In the genomic region with DNA sequence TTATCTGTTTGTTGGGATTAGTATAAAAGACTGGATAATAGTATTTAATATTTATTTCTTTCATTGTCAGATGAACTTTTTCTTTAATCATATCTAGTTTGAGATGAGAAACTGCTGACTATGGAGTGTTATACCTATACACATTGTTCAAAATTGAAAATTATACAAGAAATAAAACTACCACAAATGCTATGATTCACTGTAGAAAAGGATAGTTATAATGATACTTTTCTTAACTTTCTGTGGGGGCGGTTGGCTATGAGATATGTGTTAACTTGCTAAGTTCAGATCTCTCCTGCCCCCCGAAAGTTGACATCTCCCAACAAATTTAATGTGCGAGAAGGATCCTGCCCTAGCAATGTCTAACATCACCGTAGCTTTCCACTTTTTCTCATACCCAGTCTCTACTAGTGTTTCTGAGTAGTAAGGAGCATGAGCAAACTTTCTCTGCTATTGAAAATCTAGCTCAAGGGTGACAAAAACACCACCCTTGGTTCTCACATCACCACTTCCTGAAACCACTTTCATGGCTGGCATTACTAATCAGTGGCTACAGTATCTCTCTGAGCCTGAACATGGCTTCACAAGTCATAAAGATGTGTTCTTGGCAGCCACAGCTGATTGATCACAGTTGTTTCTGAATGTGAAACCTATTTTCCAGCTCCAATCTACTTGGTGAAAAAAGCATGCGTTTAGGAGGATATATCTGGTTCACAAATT, we compare ENCODE assay signal across 29 cellular contexts. TPM values are rescaled to one million over a fixed set of nuclear protein-coding genes. Genes with fewer than 3 reads are reported as not detected.
DNase-seq lines count a peak whose midpoint lies in the region; ATAC-seq, FAIRE-seq and TF ChIP-seq lines count a peak whose summit lies in the region.
"Had no signal": no experiment of that assay in that cellular context is flagged by ENCODE, and none has a peak within 500 bp of the region (broad histone marks: within the 10 kb centered on the region; RNA-seq: fewer than 3 reads in every experiment).

No MANE protein-coding gene starts in this region.

- peak; percentile 96 for ATAC-seq in activated CD4-positive, alpha-beta T cell treated with anti-CD3 and anti-CD28 coated beads for 36 hours
- ATAC-seq in HG03378 (IDR thresholded peaks at IDR 0.05; ENCODE audit: unreplicated experiment) = peak; percentile 82
- no peak for ATAC-seq in K562
- ATAC-seq: activated CD8-positive, alpha-beta memory T cell treated with anti-CD3 and anti-CD28 coated beads, Interleukin-2, amount 10 ng/mL, durations not matched to agents 7 days and 5 days; stimulated activated memory B cell treated with anti-CD40 and anti-IgM and Interleukin-4, amounts not matched to agents 10 μg/mL and 1 μg/mL and 100 μg/mL, for 72 hours; T-cell had no signal

- WGBS in K562 (ENCODE audit: insufficient coverage, low coverage, missing lambda C conversion rate) = 0% methylated on average over 5 of the region's 5 CpGs

- peaks cover 7% of the 10 kb centered on the region for H3K4me1 Mint-ChIP-seq in activated CD4-positive, alpha-beta T cell treated with anti-CD3 and anti-CD28 coated beads for 36 hours
- H3K4me1 Mint-ChIP-seq: activated CD8-positive, alpha-beta memory T cell treated with anti-CD3 and anti-CD28 coated beads, Interleukin-2, amount 10 ng/mL, durations not matched to agents 7 days and 5 days; nephron; stimulated activated memory B cell treated with anti-CD40 and anti-IgM and Interleukin-4, amounts not matched to agents 10 μg/mL and 1 μg/mL and 100 μg/mL, for 72 hours; T-cell had no signal

- no peaks in the 10 kb centered on the region for H3K27me3 ChIP-seq in BLaER1 treated with 17β-estradiol and CSF1 and Interleukin-3, amounts not matched to agents 10 nM and 100 nM
- peaks cover 5 to 14% of the 10 kb centered on the region in 2 experiments; a peak in 4 of 5 replicates for H3K27me3 ChIP-seq in K562 (ENCODE audit: control insufficient read depth in 2 of 2, insufficient read depth in 2 of 2, low read length in 2 of 2)

- no peak overlapping the region for H3K9ac ChIP-seq in BLaER1 treated with 17β-estradiol and CSF1 and Interleukin-3, amounts not matched to agents 10 nM and 100 nM
- no peak overlapping the region for H3K9ac ChIP-seq in K562 (ENCODE audit: insufficient read depth in 1 of 2, low read depth in 2 of 2, low read length in 2 of 2)

- POLR2A ChIA-PET in activated CD4-positive, alpha-beta T cell treated with anti-CD3 and anti-CD28 coated beads for 36 hours (lab: Charles Lee) = no interaction called here
- POLR2A ChIA-PET in K562 (lab: Yijun Ruan, JAX) = interaction anchor here (0.5 to 1.0 kb wide), 3 partner anchors 16 to 1629 kb away, joined by 3 to 4 read pairs (median 3); a partner anchor contains a TSS

- no peaks in the 10 kb centered on the region for H3K79me2 ChIP-seq in K562 (ENCODE audit: control insufficient read depth, insufficient read depth, low read length)

- H3K4me2 ChIP-seq in BLaER1 treated with 17β-estradiol and CSF1 and Interleukin-3, amounts not matched to agents 10 nM and 100 nM = peak overlapping the region in 9 of 11 experiments; percentile 1 to 30 (median 14); a peak in 9 of 22 replicates
- no peak overlapping the region for H3K4me2 ChIP-seq in K562 (ENCODE audit: insufficient read depth, low read length)

- no peaks in the 10 kb centered on the region for H4K20me1 ChIP-seq in BLaER1 treated with 17β-estradiol and CSF1 and Interleukin-3, amounts not matched to agents 10 nM and 100 nM
- no peaks in the 10 kb centered on the region for H4K20me1 ChIP-seq in K562 (replicated peaks; ENCODE audit: control insufficient read depth, insufficient read depth, low read length)

- intact Hi-C loops in activated CD4-positive, alpha-beta T cell treated with anti-CD3 and anti-CD28 coated beads for 36 hours (cut with DNase I, micrococcal nuclease) = loop anchor here in 1 of 2 experiments (5.0 kb wide), 1 partner anchor 786 kb away; no protein-coding TSS in a partner anchor
- intact Hi-C loops in K562 (cut with micrococcal nuclease) = no loop called here

- no peak for TF ChIP-seq EP300 in K562 (IDR thresholded peaks at IDR 0.05; ENCODE audit: low read length)

- peaks cover 8 to 32% (median 20%) of the 10 kb centered on the region in 10 experiments for H3K4me1 ChIP-seq in BLaER1 treated with 17β-estradiol and CSF1 and Interleukin-3, amounts not matched to agents 10 nM and 100 nM
- H3K4me1 ChIP-seq in K562 (replicated peaks in 1 of 2; ENCODE audit: control insufficient read depth in 2 of 2, insufficient read depth in 2 of 2, low read length in 2 of 2) = no peaks in the 10 kb centered on the region; a peak in 1 of 5 replicates

- peaks cover 3% of the 10 kb centered on the region for H3K9me3 Mint-ChIP-seq in activated CD4-positive, alpha-beta T cell treated with anti-CD3 and anti-CD28 coated beads for 36 hours (ENCODE audit: low read depth)
- H3K9me3 Mint-ChIP-seq: stimulated activated memory B cell treated with anti-CD40 and anti-IgM and Interleukin-4, amounts not matched to agents 10 μg/mL and 1 μg/mL and 100 μg/mL, for 72 hours had no signal

- in situ Hi-C loops in K562 (cut with MboI) = no loop called here

- CTCF ChIA-PET in activated CD4-positive, alpha-beta T cell treated with anti-CD3 and anti-CD28 coated beads for 36 hours (lab: Charles Lee) = interaction anchor here (0.8 kb wide), 1 partner anchor 54 kb away, joined by 4 read pairs; no protein-coding TSS in a partner anchor
- CTCF ChIA-PET in K562 (lab: Yijun Ruan, JAX; ENCODE audit: low intra/inter-chr PET ratio) = no interaction called here

- no peak overlapping the region for H2AFZ ChIP-seq in K562 (ENCODE audit: low read depth, low read length)

- BruUV-seq in K562 (replicated peaks; lab: Mats Ljungman, UMichigan) = no TSS peak

- no peaks in the 10 kb centered on the region for H3K36me3 Mint-ChIP-seq in activated CD4-positive, alpha-beta T cell treated with anti-CD3 and anti-CD28 coated beads for 36 hours (ENCODE audit: low read depth)
- H3K36me3 Mint-ChIP-seq: activated CD8-positive, alpha-beta memory T cell treated with anti-CD3 and anti-CD28 coated beads, Interleukin-2, amount 10 ng/mL, durations not matched to agents 7 days and 5 days; stimulated activated memory B cell treated with anti-CD40 and anti-IgM and Interleukin-4, amounts not matched to agents 10 μg/mL and 1 μg/mL and 100 μg/mL, for 72 hours; T-cell had no signal

- peaks cover 22% of the 10 kb centered on the region for H3K27me3 Mint-ChIP-seq in activated CD4-positive, alpha-beta T cell treated with anti-CD3 and anti-CD28 coated beads for 36 hours
- H3K27me3 Mint-ChIP-seq: activated CD8-positive, alpha-beta memory T cell treated with anti-CD3 and anti-CD28 coated beads, Interleukin-2, amount 10 ng/mL, durations not matched to agents 7 days and 5 days; progenitor cell of endocrine pancreas; stimulated activated memory B cell treated with anti-CD40 and anti-IgM and Interleukin-4, amounts not matched to agents 10 μg/mL and 1 μg/mL and 100 μg/mL, for 72 hours; T-cell had no signal

- no peak for TF ChIP-seq CTCF in K562 (IDR thresholded peaks at IDR 0.05 in 2 of 3, conservative IDR thresholded peaks at IDR 0.05 in 1 of 3; ENCODE audit: insufficient read depth in 2 of 3, low read depth in 1 of 3, low read length in 3 of 3)

- H3K36me3 ChIP-seq in BLaER1 treated with 17β-estradiol and CSF1 and Interleukin-3, amounts not matched to agents 10 nM and 100 nM = no peaks in the 10 kb centered on the region
- no peaks in the 10 kb centered on the region for H3K36me3 ChIP-seq in K562 (ENCODE audit: control insufficient read depth, insufficient read depth, low read length)
- H3K36me3 ChIP-seq: WERI-Rb-1 had no signal

- TF ChIP-seq RAD21 in K562 (CRISPR knock-in tag; conservative IDR thresholded peaks at IDR 0.05 in 1 of 2, IDR thresholded peaks at IDR 0.05 in 1 of 2) = no peak

- no peak overlapping the region for H3K4me3 Mint-ChIP-seq in activated CD4-positive, alpha-beta T cell treated with anti-CD3 and anti-CD28 coated beads for 36 hours
- H3K4me3 Mint-ChIP-seq: activated CD8-positive, alpha-beta memory T cell treated with anti-CD3 and anti-CD28 coated beads, Interleukin-2, amount 10 ng/mL, durations not matched to agents 7 days and 5 days; endodermal cell; nephron; stimulated activated memory B cell treated with anti-CD40 and anti-IgM and Interleukin-4, amounts not matched to agents 10 μg/mL and 1 μg/mL and 100 μg/mL, for 72 hours; T-cell had no signal

- no peak for FAIRE-seq in K562 (lab: Jason Lieb, UNC)
- FAIRE-seq: G401.6, GM12892, small intestine had no signal

- no peak for TF ChIP-seq POLR2A in K562 (conservative IDR thresholded peaks at IDR 0.05)

- H3K4me3 ChIP-seq in BLaER1 treated with 17β-estradiol and CSF1 and Interleukin-3, amounts not matched to agents 10 nM and 100 nM = no peak overlapping the region
- no peak overlapping the region for H3K4me3 ChIP-seq in K562

- peak; percentile 40 for DNase-seq in activated CD4-positive, alpha-beta T cell treated with anti-CD3 and anti-CD28 coated beads for 36 hours
- DNase-seq in activated CD4-positive, alpha-beta T cell treated with anti-CD3 and anti-CD28 coated beads, Interleukin-2, amount 50 U/mL, for 1 hour = no peak
- DNase-seq in K562 (ENCODE audit: extremely low read depth in 1 of 4, low spot score in 3 of 4) (no peak), GM03348 (ENCODE audit: low spot score) (no peak), NAMALWA (ENCODE audit: low spot score) (no peak)
- DNase-seq in activated CD8-positive, alpha-beta memory T cell treated with anti-CD3 and anti-CD28 coated beads, Interleukin-2, amount 50 U/mL, for 48 hours = no peak
- DNase-seq: activated CD8-positive, alpha-beta memory T cell treated with anti-CD3 and anti-CD28 coated beads, Interleukin-2, amount 10 ng/mL, durations not matched to agents 7 days and 5 days; activated naive CD4-positive, alpha-beta T cell; endodermal cell; GOT3; hippocampal formation; islet precursor cell; KBM-7; NCI-H1105; NCI-H524; SHP77 treated with DMSO at 0.1 percent for 48 hours; small intestine; T-cell; WERI-Rb-1 had no signal

- H3K27ac Mint-ChIP-seq in activated CD4-positive, alpha-beta T cell treated with anti-CD3 and anti-CD28 coated beads for 36 hours = no peak overlapping the region
- H3K27ac Mint-ChIP-seq: activated CD8-positive, alpha-beta memory T cell treated with anti-CD3 and anti-CD28 coated beads, Interleukin-2, amount 10 ng/mL, durations not matched to agents 7 days and 5 days; endodermal cell; stimulated activated memory B cell treated with anti-CD40 and anti-IgM and Interleukin-4, amounts not matched to agents 10 μg/mL and 1 μg/mL and 100 μg/mL, for 72 hours; T-cell had no signal

- no peaks in the 10 kb centered on the region for H3K9me1 ChIP-seq in K562 (ENCODE audit: control insufficient read depth, insufficient read depth, low read length)

- peaks cover 12 to 38% (median 20%) of the 10 kb centered on the region in 11 experiments for H3K9me3 ChIP-seq in BLaER1 treated with 17β-estradiol and CSF1 and Interleukin-3, amounts not matched to agents 10 nM and 100 nM (replicated peaks in 1 of 11)
- no peaks in the 10 kb centered on the region for H3K9me3 ChIP-seq in K562 (replicated peaks; ENCODE audit: control insufficient read depth, insufficient read depth, low read depth, low read length)

- peak overlapping the region in 1 of 11 experiments; percentile 12; a peak in 2 of 22 replicates for H3K27ac ChIP-seq in BLaER1 treated with 17β-estradiol and CSF1 and Interleukin-3, amounts not matched to agents 10 nM and 100 nM
- no peak overlapping the region for H3K27ac ChIP-seq in K562 (ENCODE audit: extremely low read depth, low read depth, low read length)
- H3K27ac ChIP-seq: WERI-Rb-1 had no signal

RNA-seq across cellular contexts. Expression of a gene that starts 15.8 kb away (rescaled TPM):
- total RNA-seq in activated CD4-positive, alpha-beta T cell treated with anti-CD3 and anti-CD28 coated beads for 36 hours = not detected
- 3.4 and 12.0 TPM in 2 replicates for total RNA-seq in K562 (2011; cell fraction: chromatin; rRNA removed; ENCODE audit: low replicate concordance)
- 1.8 and 3.3 TPM in 2 replicates for total RNA-seq in K562 (2011; cell fraction: nucleolus; rRNA removed)
- total RNA-seq in K562 (2011; cell fraction: nucleoplasm; rRNA removed) = 8.1 and 10.4 TPM in 2 replicates
- total RNA-seq in K562 (2014; rRNA removed) (0.90 and 2.0 TPM in 2 replicates), K562 (2014; rRNA removed; fragmentation: Illumina TruSeq; extraction: Trizol) (4.4 and 4.8 TPM in 2 replicates), K562 (2015; rRNA removed; fragmentation: Illumina TruSeq; extraction: Trizol) (2.3 and 2.4 TPM in 2 replicates), K562 (2021) (1.3 and 1.8 TPM in 2 replicates)
- polyA plus RNA-seq in K562 (2011; rRNA removed) (0.65 TPM in 1 of 2 replicates, not detected in the other), K562 (2014; fragmentation: Illumina TruSeq; extraction: Trizol) (1.7 and 2.0 TPM in 2 replicates), K562 (2014; fragmentation: Nextera tagmentation; extraction: Ambion mirVana) (1 to 10 TPM; 1.3 to 1.9 TPM), K562 (2014; rRNA removed) (1.9 and 2.2 TPM in 2 replicates)
- 0.12 TPM in 1 of 2 replicates, not detected in the other for polyA plus RNA-seq in K562 (2011; cell fraction: cytosol; rRNA removed)
- 0.27 and 1.1 TPM in 2 replicates for polyA plus RNA-seq in K562 (2011; cell fraction: nucleus; rRNA removed)
- polyA plus RNA-seq in K562 (2012) = 0.70 and 1.4 TPM in 2 replicates
- 0.54 and 2.9 TPM in 2 replicates for polyA minus RNA-seq in K562 (2011; rRNA and poly(A)+ RNA removed)
- polyA minus RNA-seq in K562 (2011; cell fraction: cytosol; rRNA and poly(A)+ RNA removed) = 0.86 TPM in 1 of 2 replicates, not detected in the other
- 1.00 and 3.8 TPM in 2 replicates for polyA minus RNA-seq in K562 (2011; cell fraction: nucleus; rRNA and poly(A)+ RNA removed)
- total RNA-seq: activated CD8-positive, alpha-beta memory T cell treated with anti-CD3 and anti-CD28 coated beads, Interleukin-2, amount 10 ng/mL, durations not matched to agents 7 days and 5 days; mesenteric fat pad; OCI-LY7; T-cell had no signal
- polyA plus RNA-seq: BJ, small intestine had no signal
